13 cellular contexts compared by ENCODE assay signal in genomic region chr5:134458234-134458633, GRCh38. TPM values are rescaled to one million over a fixed set of nuclear protein-coding genes. Genes with fewer than 3 reads are reported as not detected.
A peak's percentile ranks its signal among the peaks of the same experiment; 100 is the strongest.
DNase-seq lines count a peak whose midpoint lies in the region; ATAC-seq and TF ChIP-seq lines count a peak whose summit lies in the region.
"Had no signal": no experiment of that assay in that cellular context is flagged by ENCODE, and none has a peak within 500 bp of the region (broad histone marks: within the 10 kb centered on the region; RNA-seq: fewer than 3 reads in every experiment).

No MANE protein-coding gene starts in this region.

- no peak for TF ChIP-seq POLR2A in esophagus muscularis mucosa (IDR thresholded peaks at IDR 0.05; ENCODE audit: low read depth)

- no peak overlapping the region for H3K14ac ChIP-seq in neuronal stem cell (ENCODE audit: low read length)

- H3K9ac ChIP-seq in neuronal stem cell (ENCODE audit: low read depth, low read length, poor library complexity) (no peak overlapping the region), MM.1S (ENCODE audit: low read length) (no peak overlapping the region)

- no peak overlapping the region for H3K4ac ChIP-seq in neuronal stem cell (ENCODE audit: low read length)

- no peak overlapping the region for H2BK5ac ChIP-seq in neuronal stem cell (ENCODE audit: low read length)

- H3K27ac ChIP-seq in esophagus muscularis mucosa (replicated peaks in 1 of 4) (peak overlapping the region in 3 of 4 donors; percentile 13 to 36 (median 18)), upper lobe of right lung (no peak overlapping the region), neuronal stem cell (replicated peaks; ENCODE audit: low read length) (no peak overlapping the region), MM.1S (ENCODE audit: low read length) (no peak overlapping the region)

- H2AFZ ChIP-seq in neuronal stem cell (ENCODE audit: low read length) (no peak overlapping the region), MM.1S (ENCODE audit: low read length) (no peak overlapping the region)

- H3K9me3 Mint-ChIP-seq in stimulated activated effector memory CD8-positive, alpha-beta T cell treated with anti-CD3 and anti-CD28 coated beads, Interleukin-12 subunit alpha, Interleukin-12 subunit beta, amount 100 ng/mL, for 72 hours, result no peaks in the 10 kb centered on the region
- H3K9me3 Mint-ChIP-seq in activated CD4-positive, alpha-beta T cell treated with anti-CD3 and anti-CD28 coated beads for 36 hours (ENCODE audit: low read depth), result no peaks in the 10 kb centered on the region
- H3K9me3 Mint-ChIP-seq: activated naive CD8-positive, alpha-beta T cell treated with anti-CD3 and anti-CD28 coated beads, Interleukin-2, amount 50 U/mL, for 24 hours had no signal

- no peaks in the 10 kb centered on the region for H3K27me3 ChIP-seq in MG63
- no peaks in the 10 kb centered on the region for H3K27me3 ChIP-seq in esophagus muscularis mucosa
- no peaks in the 10 kb centered on the region for H3K27me3 ChIP-seq in upper lobe of right lung
- H3K27me3 ChIP-seq in neuronal stem cell (ENCODE audit: control insufficient read depth in 3 of 3, insufficient read depth in 3 of 3, low read depth in 1 of 3, low read length in 3 of 3), result peaks cover 0 to 4% (median 0%) of the 10 kb centered on the region in 3 experiments
- no peaks in the 10 kb centered on the region for H3K27me3 ChIP-seq in MM.1S (replicated peaks; ENCODE audit: insufficient read depth, low read length)

- no peak overlapping the region for H3K18ac ChIP-seq in neuronal stem cell (ENCODE audit: low read length)

- intact Hi-C loops in esophagus muscularis mucosa (cut with DNase I), result no loop called here
- intact Hi-C loops in upper lobe of right lung (cut with DNase I), result no loop called here
- intact Hi-C loops in activated CD4-positive, alpha-beta T cell treated with anti-CD3 and anti-CD28 coated beads for 36 hours (cut with DNase I, micrococcal nuclease), result no loop called here

- no peak overlapping the region for H2BK15ac ChIP-seq in neuronal stem cell (ENCODE audit: low read length)

- H3K36me3 ChIP-seq in MG63 (no peaks in the 10 kb centered on the region), esophagus muscularis mucosa (no peaks in the 10 kb centered on the region), upper lobe of right lung (no peaks in the 10 kb centered on the region), neuronal stem cell (replicated peaks in 1 of 2; ENCODE audit: control insufficient read depth in 2 of 2, insufficient read depth in 2 of 2, low read length in 2 of 2) (no peaks in the 10 kb centered on the region), MM.1S (replicated peaks; ENCODE audit: insufficient read depth, low read length) (no peaks in the 10 kb centered on the region)

- H3K9me2 ChIP-seq in MM.1S (replicated peaks; ENCODE audit: insufficient read depth, low read length), result no peaks in the 10 kb centered on the region

- WGBS in esophagus muscularis mucosa, result 44% methylated on average over 5 of the region's 7 CpGs
- no CpG with 5 or more reads among the region's 7 CpGs for WGBS in neuronal stem cell (ENCODE audit: extremely low coverage in 2 of 2, insufficient read length in 2 of 2, insufficient replicate concordance in 1 of 2), 2 donors

- DNase-seq in MG63 (peak; percentile 99), esophagus muscularis mucosa (ENCODE audit: extremely low spot score) (no peak), kidney glomerular epithelial cell (lab: John Stamatoyannopoulos, UW) (peak; percentile 24), upper lobe of right lung (no peak), neuronal stem cell (ENCODE audit: low spot score) (no peak), MM.1S (no peak)
- no peak for DNase-seq in stimulated activated effector memory CD8-positive, alpha-beta T cell treated with anti-CD3 and anti-CD28 coated beads, Interleukin-12 subunit alpha, Interleukin-12 subunit beta, amount 100 ng/mL, for 72 hours (ENCODE audit: low spot score in 2 of 2)
- DNase-seq in activated CD4-positive, alpha-beta T cell treated with anti-CD3 and anti-CD28 coated beads for 36 hours, result no peak
- DNase-seq: activated CD8-positive, alpha-beta memory T cell treated with anti-CD3 and anti-CD28 coated beads, Interleukin-2, amount 50 U/mL, for 48 hours; activated naive CD8-positive, alpha-beta T cell treated with anti-CD3 and anti-CD28 coated beads, Interleukin-2, amount 50 U/mL, for 24 hours; NCI-H524 treated with DMSO at 0.1 percent for 48 hours; SHP77 treated with DMSO at 0.1 percent for 48 hours had no signal

- H3K4me3 ChIP-seq in MG63 (no peak overlapping the region), esophagus muscularis mucosa (no peak overlapping the region), upper lobe of right lung (no peak overlapping the region), neuronal stem cell (ENCODE audit: low read length in 2 of 2) (no peak overlapping the region), MM.1S (ENCODE audit: low read length) (no peak overlapping the region)

- POLR2A ChIA-PET in activated CD4-positive, alpha-beta T cell treated with anti-CD3 and anti-CD28 coated beads for 36 hours (lab: Charles Lee), result no interaction called here

- H3K4me1 ChIP-seq in esophagus muscularis mucosa, result peaks cover 13 to 19% (median 15%) of the 10 kb centered on the region in 4 donors
- H3K4me1 ChIP-seq in upper lobe of right lung, result no peaks in the 10 kb centered on the region
- no peaks in the 10 kb centered on the region for H3K4me1 ChIP-seq in neuronal stem cell (ENCODE audit: control insufficient read depth in 2 of 2, insufficient read depth in 1 of 2, low read depth in 1 of 2, low read length in 2 of 2)
- H3K4me1 ChIP-seq in MM.1S (ENCODE audit: low read length), result no peaks in the 10 kb centered on the region

- H3K4me2 ChIP-seq in neuronal stem cell (ENCODE audit: insufficient read depth, low read length, poor library complexity, severe bottlenecking), result no peak overlapping the region
- H3K4me2 ChIP-seq in MM.1S (ENCODE audit: low read depth, low read length), result no peak overlapping the region

- no peaks in the 10 kb centered on the region for H3K9me3 ChIP-seq in MG63
- no peaks in the 10 kb centered on the region for H3K9me3 ChIP-seq in esophagus muscularis mucosa
- no peaks in the 10 kb centered on the region for H3K9me3 ChIP-seq in upper lobe of right lung
- H3K9me3 ChIP-seq in neuronal stem cell (replicated peaks in 1 of 2; ENCODE audit: control insufficient read depth in 2 of 2, insufficient read depth in 1 of 2, low read depth in 1 of 2, low read length in 2 of 2), result no peaks in the 10 kb centered on the region
- no peaks in the 10 kb centered on the region for H3K9me3 ChIP-seq in MM.1S (replicated peaks; ENCODE audit: insufficient read depth, low read length)

- H4K8ac ChIP-seq in neuronal stem cell (ENCODE audit: low read depth, low read length), result no peak overlapping the region

- H3K36me3 Mint-ChIP-seq in stimulated activated effector memory CD8-positive, alpha-beta T cell treated with anti-CD3 and anti-CD28 coated beads, Interleukin-12 subunit alpha, Interleukin-12 subunit beta, amount 100 ng/mL, for 72 hours, result no peaks in the 10 kb centered on the region
- H3K36me3 Mint-ChIP-seq in activated CD4-positive, alpha-beta T cell treated with anti-CD3 and anti-CD28 coated beads for 36 hours (ENCODE audit: low read depth), result no peaks in the 10 kb centered on the region

- H3F3A ChIP-seq in MM.1S (ENCODE audit: insufficient read depth, low read length), result no peaks in the 10 kb centered on the region

- H3K4me1 Mint-ChIP-seq in stimulated activated effector memory CD8-positive, alpha-beta T cell treated with anti-CD3 and anti-CD28 coated beads, Interleukin-12 subunit alpha, Interleukin-12 subunit beta, amount 100 ng/mL, for 72 hours, result peaks cover 5% of the 10 kb centered on the region
- no peaks in the 10 kb centered on the region for H3K4me1 Mint-ChIP-seq in activated CD4-positive, alpha-beta T cell treated with anti-CD3 and anti-CD28 coated beads for 36 hours
- H3K4me1 Mint-ChIP-seq: activated naive CD8-positive, alpha-beta T cell treated with anti-CD3 and anti-CD28 coated beads, Interleukin-2, amount 50 U/mL, for 24 hours had no signal

- H3K27me3 Mint-ChIP-seq in activated CD4-positive, alpha-beta T cell treated with anti-CD3 and anti-CD28 coated beads for 36 hours, result no peaks in the 10 kb centered on the region
- H3K27me3 Mint-ChIP-seq: activated naive CD8-positive, alpha-beta T cell treated with anti-CD3 and anti-CD28 coated beads, Interleukin-2, amount 50 U/mL, for 24 hours had no signal

- H3K23ac ChIP-seq in neuronal stem cell (ENCODE audit: low read depth, low read length, poor library complexity), result no peak overlapping the region

- H3K4me3 Mint-ChIP-seq in stimulated activated effector memory CD8-positive, alpha-beta T cell treated with anti-CD3 and anti-CD28 coated beads, Interleukin-12 subunit alpha, Interleukin-12 subunit beta, amount 100 ng/mL, for 72 hours, result no peak overlapping the region
- no peak overlapping the region for H3K4me3 Mint-ChIP-seq in activated CD4-positive, alpha-beta T cell treated with anti-CD3 and anti-CD28 coated beads for 36 hours
- H3K4me3 Mint-ChIP-seq: activated naive CD8-positive, alpha-beta T cell treated with anti-CD3 and anti-CD28 coated beads, Interleukin-2, amount 50 U/mL, for 24 hours had no signal

- H2BK120ac ChIP-seq in neuronal stem cell (ENCODE audit: low read depth, low read length), result no peak overlapping the region

- H3K79me1 ChIP-seq in neuronal stem cell (ENCODE audit: low read depth, low read length), result no peaks in the 10 kb centered on the region

- H3K79me2 ChIP-seq in MM.1S (ENCODE audit: low read length), result no peaks in the 10 kb centered on the region

- TF ChIP-seq CTCF in esophagus muscularis mucosa (IDR thresholded peaks at IDR 0.05) (no peak), upper lobe of right lung (IDR thresholded peaks at IDR 0.05) (no peak), MM.1S (IDR thresholded peaks at IDR 0.05; ENCODE audit: low read length) (no peak)

- CTCF ChIA-PET in activated CD4-positive, alpha-beta T cell treated with anti-CD3 and anti-CD28 coated beads for 36 hours (lab: Charles Lee), result no interaction called here

- H2BK12ac ChIP-seq in neuronal stem cell (ENCODE audit: low read length), result no peak overlapping the region

- no peak overlapping the region for H4K91ac ChIP-seq in neuronal stem cell (ENCODE audit: low read depth, low read length, poor library complexity)

- no peak overlapping the region for H3K27ac Mint-ChIP-seq in stimulated activated effector memory CD8-positive, alpha-beta T cell treated with anti-CD3 and anti-CD28 coated beads, Interleukin-12 subunit alpha, Interleukin-12 subunit beta, amount 100 ng/mL, for 72 hours
- H3K27ac Mint-ChIP-seq in activated CD4-positive, alpha-beta T cell treated with anti-CD3 and anti-CD28 coated beads for 36 hours, result no peak overlapping the region
- H3K27ac Mint-ChIP-seq: activated naive CD8-positive, alpha-beta T cell treated with anti-CD3 and anti-CD28 coated beads, Interleukin-2, amount 50 U/mL, for 24 hours; progenitor cell of endocrine pancreas had no signal

- ATAC-seq in stimulated activated effector memory CD8-positive, alpha-beta T cell treated with anti-CD3 and anti-CD28 coated beads, Interleukin-12 subunit alpha, Interleukin-12 subunit beta, amount 100 ng/mL, for 72 hours, result peak; percentile 25
- no peak for ATAC-seq in upper lobe of right lung
- ATAC-seq in activated CD4-positive, alpha-beta T cell treated with anti-CD3 and anti-CD28 coated beads for 36 hours, result no peak
- ATAC-seq: activated naive CD8-positive, alpha-beta T cell treated with anti-CD3 and anti-CD28 coated beads, Interleukin-2, amount 50 U/mL, for 24 hours had no signal

- H2AK5ac ChIP-seq in neuronal stem cell (ENCODE audit: low read depth, low read length), result no peak overlapping the region

- H4K20me1 ChIP-seq in MM.1S (ENCODE audit: insufficient read depth, low read length), result no peaks in the 10 kb centered on the region

- no peak for TF ChIP-seq EP300 in esophagus muscularis mucosa (IDR thresholded peaks at IDR 0.05)

RNA-seq across cellular contexts. Expression of gene CDKN2AIPNL, which starts 46.6 kb away (rescaled TPM):
- total RNA-seq in MG63 (2014; rRNA removed; shearing (Covaris generic); ENCODE audit: low replicate concordance), result 116 and 161 TPM in 2 replicates
- 10 to 100 TPM; 17.9 to 19.9 (median 18.8) TPM for total RNA-seq in esophagus muscularis mucosa
- total RNA-seq in upper lobe of right lung, result 16.5 TPM
- 58.5 TPM for polyA plus RNA-seq in neuronal stem cell (2013, experiment 1 of 2)
- 58.2 TPM for polyA plus RNA-seq in neuronal stem cell (2013, experiment 2 of 2)
- total RNA-seq in activated CD4-positive, alpha-beta T cell treated with anti-CD3 and anti-CD28 coated beads for 36 hours, result 10 to 100 TPM; 36.1 to 42.0 TPM

Comparison
In these comparisons a context has a peak if more than half of its experiments do, and no peak if none do; other contexts are left out.
1. DNase-seq: peak in MG63 (single experiment) and kidney glomerular epithelial cell (single experiment); none in esophagus muscularis mucosa (single experiment), stimulated activated effector memory CD8-positive, alpha-beta T cell treated with anti-CD3 and anti-CD28 coated beads, Interleukin-12 subunit alpha, Interleukin-12 subunit beta, amount 100 ng/mL, for 72 hours (0 of 2), upper lobe of right lung (single experiment), neuronal stem cell (single experiment), activated CD4-positive, alpha-beta T cell treated with anti-CD3 and anti-CD28 coated beads for 36 hours (single experiment) and MM.1S (single experiment).
2. H3K27ac ChIP-seq: peak in esophagus muscularis mucosa (3 of 4); none in upper lobe of right lung (single experiment), neuronal stem cell (single experiment) and MM.1S (single experiment).